Comparison of ENCODE assay signal across 12 cellular contexts in genomic region chr11:66879583-66879982, GRCh38. TPM values are rescaled to one million over a fixed set of nuclear protein-coding genes. Genes with fewer than 3 reads are reported as not detected.
A peak's percentile ranks its signal among the peaks of the same experiment; 100 is the strongest.
DNase-seq lines count a peak whose midpoint lies in the region; ATAC-seq and TF ChIP-seq lines count a peak whose summit lies in the region.
"Had no signal": no experiment of that assay in that cellular context is flagged by ENCODE, and none has a peak within 500 bp of the region (broad histone marks: within the 10 kb centered on the region; RNA-seq: fewer than 3 reads in every experiment).

No MANE protein-coding gene starts in this region.

- H3K4me2 ChIP-seq in neuronal stem cell (ENCODE audit: insufficient read depth, low read length, poor library complexity, severe bottlenecking) = no peak overlapping the region

- H3K23ac ChIP-seq in neuronal stem cell (ENCODE audit: low read depth, low read length, poor library complexity) = peak overlapping the region; percentile 52

- H3K36me3 ChIP-seq in HEK293 (ENCODE audit: control insufficient read depth in 2 of 2, insufficient read depth in 1 of 2, low read length in 2 of 2) (no peaks in the 10 kb centered on the region), neuronal stem cell (replicated peaks in 1 of 2; ENCODE audit: control insufficient read depth in 2 of 2, insufficient read depth in 2 of 2, low read length in 2 of 2) (no peaks in the 10 kb centered on the region)
- H3K36me3 ChIP-seq: HAP-1, Peyer's patch had no signal

- TF ChIP-seq CTCF in C4-2B (conservative IDR thresholded peaks at IDR 0.05) = no peak
- no peak for TF ChIP-seq CTCF in HEK293 (tag by site-specific recombination; IDR thresholded peaks at IDR 0.05)
- TF ChIP-seq CTCF in WTC11 (IDR thresholded peaks at IDR 0.05) = no peak

- H3K79me1 ChIP-seq in neuronal stem cell (ENCODE audit: low read depth, low read length) = peaks cover 5% of the 10 kb centered on the region

- H3K4me3 Mint-ChIP-seq in WTC11 = no peak overlapping the region
- H3K4me3 Mint-ChIP-seq: B cell had no signal

- H3K27ac ChIP-seq in C4-2B (peak overlapping the region; percentile 60; the same call in 1 of the 2 replicates), HEK293 (ENCODE audit: extremely low read depth, low read depth, low read length) (no peak overlapping the region), neuronal stem cell (replicated peaks; ENCODE audit: low read length) (no peak overlapping the region)
- H3K27ac ChIP-seq: Peyer's patch had no signal

- no peaks in the 10 kb centered on the region for H3K9me3 ChIP-seq in HEK293 (ENCODE audit: control insufficient read depth, insufficient read depth, low read depth, low read length)
- H3K9me3 ChIP-seq in neuronal stem cell (replicated peaks in 1 of 2; ENCODE audit: control insufficient read depth in 2 of 2, insufficient read depth in 1 of 2, low read depth in 1 of 2, low read length in 2 of 2) = no peaks in the 10 kb centered on the region
- H3K9me3 ChIP-seq: HAP-1, Peyer's patch had no signal

- no peak overlapping the region for H4K91ac ChIP-seq in neuronal stem cell (ENCODE audit: low read depth, low read length, poor library complexity)

- intact Hi-C loops in posterior vena cava (cut with DNase I) = no loop called here

- no peaks in the 10 kb centered on the region for H3K4me1 ChIP-seq in HEK293 (ENCODE audit: control insufficient read depth, insufficient read depth, low read length)
- H3K4me1 ChIP-seq in neuronal stem cell (ENCODE audit: control insufficient read depth in 2 of 2, insufficient read depth in 1 of 2, low read depth in 1 of 2, low read length in 2 of 2) = peaks cover 19 to 37% of the 10 kb centered on the region in 2 donors
- H3K4me1 ChIP-seq: HAP-1 had no signal

- H3K9ac ChIP-seq in neuronal stem cell (ENCODE audit: low read depth, low read length, poor library complexity) = peak overlapping the region; percentile 38

- no peaks in the 10 kb centered on the region for H3K9me3 Mint-ChIP-seq in WTC11

- no peaks in the 10 kb centered on the region for H3K36me3 Mint-ChIP-seq in WTC11

- H2BK12ac ChIP-seq in neuronal stem cell (ENCODE audit: low read length) = no peak overlapping the region

- H3K14ac ChIP-seq in neuronal stem cell (ENCODE audit: low read length) = no peak overlapping the region

- CTCF ChIA-PET in HEK293 (lab: Yijun Ruan, JAX) (interaction anchor here (1.4 kb wide), 1 partner anchor 37 kb away, joined by 4 read pairs; no protein-coding TSS in a partner anchor), WTC11 (lab: Charles Lee) (interaction anchor here (1.3 to 3.7 kb wide), 6 partner anchors 12 to 202 kb away, joined by 3 to 28 read pairs (median 4); partner anchors contain the start of genes C11orf86 and RBM4B)

- H3K4me1 Mint-ChIP-seq in WTC11 = peaks cover 39% of the 10 kb centered on the region
- H3K4me1 Mint-ChIP-seq: B cell had no signal

- POLR2A ChIA-PET in HEK293 (lab: Yijun Ruan, JAX) (no interaction called here), WTC11 (lab: Charles Lee) (no interaction called here)

- H2BK120ac ChIP-seq in neuronal stem cell (ENCODE audit: low read depth, low read length) = no peak overlapping the region

- H3K27me3 Mint-ChIP-seq in WTC11 (ENCODE audit: low read depth) = no peaks in the 10 kb centered on the region

- WGBS in neuronal stem cell (ENCODE audit: extremely low coverage in 2 of 2, insufficient read length in 2 of 2, insufficient replicate concordance in 1 of 2), 2 donors = no CpG with 5 or more reads among the region's 9 CpGs

- ATAC-seq in WTC11 = no peak
- ATAC-seq in GM21619 (IDR thresholded peaks at IDR 0.05; ENCODE audit: unreplicated experiment) = no peak

- H4K8ac ChIP-seq in neuronal stem cell (ENCODE audit: low read depth, low read length) = no peak overlapping the region

- H3K4ac ChIP-seq in neuronal stem cell (ENCODE audit: low read length) = no peak overlapping the region

- H2AFZ ChIP-seq in neuronal stem cell (ENCODE audit: low read length) = no peak overlapping the region

- H3K18ac ChIP-seq in neuronal stem cell (ENCODE audit: low read length) = peak overlapping the region; percentile 35

- peak overlapping the region; percentile 69 for H3K27ac Mint-ChIP-seq in WTC11
- H3K27ac Mint-ChIP-seq: B cell had no signal

- no peaks in the 10 kb centered on the region for H3K27me3 ChIP-seq in neuronal stem cell (ENCODE audit: control insufficient read depth in 3 of 3, insufficient read depth in 3 of 3, low read depth in 1 of 3, low read length in 3 of 3)
- H3K27me3 ChIP-seq: Peyer's patch had no signal

- no peak overlapping the region for H2BK15ac ChIP-seq in neuronal stem cell (ENCODE audit: low read length)

- DNase-seq in WTC11 (ENCODE audit: low spot score) = no peak
- no peak for DNase-seq in neuronal stem cell (ENCODE audit: low spot score)
- DNase-seq in CD1c-positive myeloid dendritic cell (ENCODE audit: extremely low spot score) = no peak
- DNase-seq in posterior vena cava (ENCODE audit: low spot score) = no peak
- DNase-seq: NCI-H1436 treated with DMSO at 0.1 percent for 48 hours, NCI-H748 treated with DMSO at 0.1 percent for 48 hours had no signal

- no peak overlapping the region for H2AK5ac ChIP-seq in neuronal stem cell (ENCODE audit: low read depth, low read length)

- no peak overlapping the region for H2BK5ac ChIP-seq in neuronal stem cell (ENCODE audit: low read length)

- no peak overlapping the region for H3K4me3 ChIP-seq in HEK293 (ENCODE audit: low read depth, low read length)
- no peak overlapping the region for H3K4me3 ChIP-seq in neuronal stem cell (ENCODE audit: low read length in 2 of 2)
- H3K4me3 ChIP-seq: HAP-1, Peyer's patch had no signal

TF ChIP-seq in HEK293, 187 proteins besides CTCF, POLR2A, EP300 and RAD21:
- TF ChIP-seq ZNF292 (tag by site-specific recombination; IDR thresholded peaks at IDR 0.05; ENCODE audit: borderline replicate concordance, low read depth) (no peak), ZNF600 (tag by site-specific recombination; IDR thresholded peaks at IDR 0.05) (peak; percentile 90), ZNF416 (tag by site-specific recombination; IDR thresholded peaks at IDR 0.05) (no peak), GLIS2 (tag by site-specific recombination; IDR thresholded peaks at IDR 0.05) (no peak)

TF ChIP-seq in WTC11, 78 proteins besides CTCF, POLR2A, EP300 and RAD21:
- TF ChIP-seq PRDM15 (CRISPR knock-in tag; IDR thresholded peaks at IDR 0.05) (0 out of 2 replicates have a peak, but pooled peaks have one; percentile 26), MAX (CRISPR knock-in tag; IDR thresholded peaks at IDR 0.05) (no peak)

RNA-seq across cellular contexts. Expression of gene LRFN4, which starts 22.7 kb away (rescaled TPM):
- total RNA-seq in WTC11 (2021) (62.7 to 70.3 TPM (median 68.0 TPM) in 3 replicates), posterior vena cava (10 to 100 TPM; 15.0 to 16.9 TPM)
- polyA plus RNA-seq in neuronal stem cell (2013, experiment 1 of 2) = 19.8 TPM
- polyA plus RNA-seq in neuronal stem cell (2013, experiment 2 of 2) = 20.8 TPM

RNA-seq across cellular contexts. Expression of gene RCE1, which starts 36.3 kb away (rescaled TPM):
- total RNA-seq in WTC11 (2021) (34.5 to 36.9 TPM (median 34.6 TPM) in 3 replicates), posterior vena cava (1 to 10 TPM; 7.9 to 9.1 TPM)
- polyA plus RNA-seq in neuronal stem cell (2013, experiment 1 of 2) = 25.4 TPM
- polyA plus RNA-seq in neuronal stem cell (2013, experiment 2 of 2) = 23.9 TPM
